Comparison of ENCODE assay signal across 17 cellular contexts in the genomic region with DNA sequence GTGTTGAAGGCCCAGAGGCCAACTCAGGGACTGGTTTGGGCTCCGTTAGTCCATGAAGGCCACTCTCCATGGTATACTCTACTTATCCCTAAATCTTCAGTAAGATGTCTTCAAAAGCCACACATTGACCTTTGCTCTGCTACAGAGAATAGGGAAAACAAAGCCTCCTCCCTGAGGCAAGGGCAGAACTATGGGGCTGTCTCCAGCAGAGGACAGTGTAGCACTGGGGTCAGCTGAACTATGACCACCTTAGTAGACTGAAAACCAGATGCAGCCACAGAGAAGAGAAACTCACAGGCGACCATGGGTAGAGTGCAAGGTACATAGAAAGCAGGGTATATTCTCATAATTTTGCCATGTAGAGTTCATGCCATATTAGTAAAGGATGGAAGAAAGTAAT.
DNase-seq lines count a peak whose midpoint lies in the region; ATAC-seq and TF ChIP-seq lines count a peak whose summit lies in the region.
"Had no signal": no experiment of that assay in that cellular context is flagged by ENCODE, and none has a peak within 500 bp of the region (broad histone marks: within the 10 kb centered on the region; RNA-seq: fewer than 3 reads in every experiment).

No MANE protein-coding gene starts in this region.

- H3K27ac ChIP-seq in H9 (ENCODE audit: insufficient read length, low read depth, low read length) = no peak overlapping the region
- no peak overlapping the region for H3K27ac ChIP-seq in WERI-Rb-1
- H3K27ac ChIP-seq in caudate nucleus (ENCODE audit: low read depth, low read length) = no peak overlapping the region
- H3K27ac ChIP-seq: left lung, PC-9, SJSA1 had no signal

- no peak overlapping the region for H2BK12ac ChIP-seq in H9 (ENCODE audit: insufficient read length, low read depth, low read length)

- H3K27me3 ChIP-seq in Caco-2 (replicated peaks; ENCODE audit: control insufficient read depth, insufficient read depth, low read length) (no peaks in the 10 kb centered on the region), H9 (ENCODE audit: insufficient read depth, low read length) (no peaks in the 10 kb centered on the region), WERI-Rb-1 (ENCODE audit: insufficient read depth, low read depth, severe bottlenecking) (no peaks in the 10 kb centered on the region)
- H3K27me3 ChIP-seq: left lung, SJSA1 had no signal

- H3K23ac ChIP-seq in H9 (ENCODE audit: insufficient read length, low read depth, low read length) = no peak overlapping the region

- H3K36me3 Mint-ChIP-seq in Caco-2 (ENCODE audit: insufficient read depth, unreplicated experiment) (no peaks in the 10 kb centered on the region), H9 (ENCODE audit: insufficient read depth in 1 of 3, low read depth in 3 of 3) (no peaks in the 10 kb centered on the region)

- H3K9ac ChIP-seq in H9 (ENCODE audit: extremely low read depth, insufficient read length, low read length) = no peak overlapping the region

- H3K79me1 ChIP-seq in H9 (ENCODE audit: insufficient read depth, low read depth, low read length, poor library complexity, severe bottlenecking) = no peaks in the 10 kb centered on the region

- no peak overlapping the region for H2AK5ac ChIP-seq in H9 (ENCODE audit: insufficient read length, low read length)

- CTCF ChIA-PET in Caco-2 (lab: Charles Lee) = no interaction called here

- H3K4me3 Mint-ChIP-seq in Caco-2 (ENCODE audit: unreplicated experiment) = no peak overlapping the region
- no peak overlapping the region for H3K4me3 Mint-ChIP-seq in H9
- H3K4me3 Mint-ChIP-seq: activated CD4-positive, alpha-beta T cell treated with anti-CD3 and anti-CD28 coated beads, Interleukin-2, amount 10 ng/mL, durations not matched to agents 24 days and 14 days had no signal

- no peak overlapping the region for H2BK120ac ChIP-seq in H9 (ENCODE audit: low read depth, low read length, poor library complexity, severe bottlenecking)

- no peak overlapping the region for H2BK15ac ChIP-seq in H9 (ENCODE audit: low read depth, low read length)

- H3K4ac ChIP-seq in H9 (ENCODE audit: low read depth, low read length) = no peak overlapping the region

- no peak overlapping the region for H3K4me2 ChIP-seq in H9 (ENCODE audit: insufficient read depth, insufficient read length, low read length)
- H3K4me2 ChIP-seq: PC-9 had no signal

- H4K8ac ChIP-seq in H9 (replicated peaks; ENCODE audit: insufficient read length, low read depth, low read length) = no peak overlapping the region

- WGBS in H9 (ENCODE audit: extremely low coverage, insufficient read length, low lambda C conversion rate) = no CpG with 5 or more reads among the region's 2 CpGs

- ATAC-seq in HG02759 (IDR thresholded peaks at IDR 0.05; ENCODE audit: unreplicated experiment) = no peak
- no peak for ATAC-seq in HG03139 (IDR thresholded peaks at IDR 0.05; ENCODE audit: unreplicated experiment)
- ATAC-seq: left lung had no signal

- TF ChIP-seq CTCF in Caco-2 (IDR thresholded peaks at IDR 0.05; ENCODE audit: insufficient read depth in 1 of 2, low read depth in 1 of 2, low read length in 1 of 2, severe bottlenecking in 1 of 2, unreplicated experiment in 1 of 2) (peak; percentile 25 to 47), H9 (conservative IDR thresholded peaks at IDR 0.05) (peak; percentile 52), WERI-Rb-1 (IDR thresholded peaks at IDR 0.05; ENCODE audit: low read depth, low read length) (0 out of 2 replicates have a peak, but pooled peaks have one; percentile 4)

- no peaks in the 10 kb centered on the region for H4K20me1 ChIP-seq in H9 (ENCODE audit: control insufficient read depth, insufficient read depth, insufficient read length)

- H3K27ac Mint-ChIP-seq in Caco-2 (ENCODE audit: unreplicated experiment) (no peak overlapping the region), H9 (no peak overlapping the region)
- H3K27ac Mint-ChIP-seq: activated CD4-positive, alpha-beta T cell treated with anti-CD3 and anti-CD28 coated beads, Interleukin-2, amount 10 ng/mL, durations not matched to agents 24 days and 14 days had no signal

- H3K4me3 ChIP-seq in Caco-2 (ENCODE audit: low read depth, low read length) (no peak overlapping the region), WERI-Rb-1 (ENCODE audit: low read depth, low read length) (no peak overlapping the region)
- H3K4me3 ChIP-seq: left lung, PC-9, SJSA1 had no signal

- H3K9me3 Mint-ChIP-seq in Caco-2 (ENCODE audit: unreplicated experiment) (peaks cover 11% of the 10 kb centered on the region), H9 (no peaks in the 10 kb centered on the region)
- H3K9me3 Mint-ChIP-seq: activated CD4-positive, alpha-beta T cell treated with anti-CD3 and anti-CD28 coated beads, Interleukin-2, amount 10 ng/mL, durations not matched to agents 24 days and 14 days had no signal

- H4K91ac ChIP-seq in H9 (ENCODE audit: insufficient read length, low read depth, low read length) = no peak overlapping the region

- no peak overlapping the region for H3K18ac ChIP-seq in H9 (ENCODE audit: insufficient read length, low read depth, low read length)

- no peak overlapping the region for H3T11ph ChIP-seq in H9 (ENCODE audit: low read length)

- POLR2A ChIA-PET in Caco-2 (lab: Charles Lee) = no interaction called here

- no peak overlapping the region for H3K14ac ChIP-seq in H9 (ENCODE audit: insufficient read depth, low read length)

- no peak overlapping the region for H4K5ac ChIP-seq in H9 (ENCODE audit: insufficient read length, low read depth, low read length)

- no peak overlapping the region for H2BK5ac ChIP-seq in H9 (ENCODE audit: insufficient read length, low read length)

- H3K27me3 Mint-ChIP-seq in Caco-2 (ENCODE audit: insufficient read depth, unreplicated experiment) = no peaks in the 10 kb centered on the region
- H3K27me3 Mint-ChIP-seq in H9 (ENCODE audit: low read depth) = no peaks in the 10 kb centered on the region
- H3K27me3 Mint-ChIP-seq: activated CD4-positive, alpha-beta T cell treated with anti-CD3 and anti-CD28 coated beads, Interleukin-2, amount 10 ng/mL, durations not matched to agents 24 days and 14 days had no signal

- no peaks in the 10 kb centered on the region for H3K23me2 ChIP-seq in H9 (ENCODE audit: insufficient read length, low read depth, low read length, poor library complexity, severe bottlenecking)

- H3K4me1 Mint-ChIP-seq in Caco-2 (ENCODE audit: low read depth, unreplicated experiment) (no peaks in the 10 kb centered on the region), H9 (no peaks in the 10 kb centered on the region)
- H3K4me1 Mint-ChIP-seq: activated CD4-positive, alpha-beta T cell treated with anti-CD3 and anti-CD28 coated beads, Interleukin-2, amount 10 ng/mL, durations not matched to agents 24 days and 14 days had no signal

- no peaks in the 10 kb centered on the region for H3K79me2 ChIP-seq in H9 (ENCODE audit: insufficient read depth, low read length)

- no peak overlapping the region for H3K56ac ChIP-seq in H9 (ENCODE audit: insufficient read length, low read depth, low read length)

- peak in 1 of 2 experiments; percentile 45 for DNase-seq in Caco-2
- peak; percentile 33 for DNase-seq in H9
- no peak for DNase-seq in WERI-Rb-1
- peak; percentile 38 for DNase-seq in iPS-NIHi7 (ENCODE audit: extremely low spot score)
- no peak for DNase-seq in caudate nucleus (lab: John Stamatoyannopoulos, UW)
- no peak for DNase-seq in kidney tubule cell (ENCODE audit: low spot score)
- DNase-seq: activated CD4-positive, alpha-beta T cell treated with anti-CD3 and anti-CD28 coated beads, Interleukin-2, amount 10 ng/mL, durations not matched to agents 24 days and 14 days; foreskin melanocyte; HCEC 1CT; Karpas-422; left lung; NCI-H1105 treated with DMSO at 0.1 percent for 48 hours; NCI-H526; PC-9 had no signal

- H3K4me1 ChIP-seq in Caco-2 (no peaks in the 10 kb centered on the region), H9 (ENCODE audit: insufficient read depth, low read length) (no peaks in the 10 kb centered on the region)
- H3K4me1 ChIP-seq: left lung, SJSA1 had no signal

- no peak overlapping the region for H2BK20ac ChIP-seq in H9 (ENCODE audit: low read depth, low read length, poor library complexity, severe bottlenecking)

- no peak overlapping the region for H2AFZ ChIP-seq in H9 (ENCODE audit: low read length)
- H2AFZ ChIP-seq: PC-9 had no signal

- H3K9me3 ChIP-seq in Caco-2 (no peaks in the 10 kb centered on the region), H9 (ENCODE audit: control insufficient read depth, low read depth, low read length) (no peaks in the 10 kb centered on the region), WERI-Rb-1 (ENCODE audit: severe bottlenecking) (no peaks in the 10 kb centered on the region)
- H3K9me3 ChIP-seq: left lung, SJSA1 had no signal

- no peaks in the 10 kb centered on the region for H3K36me3 ChIP-seq in Caco-2 (ENCODE audit: control insufficient read depth, insufficient read depth, low read length)
- H3K36me3 ChIP-seq in WERI-Rb-1 = no peaks in the 10 kb centered on the region
- H3K36me3 ChIP-seq: left lung, SJSA1 had no signal

- intact Hi-C loops in Caco-2 (cut with micrococcal nuclease; ENCODE audit: unreplicated experiment) = loop anchor here (1.0 kb wide), 3 partner anchors 250 to 353 kb away; no protein-coding TSS in a partner anchor

- no TSS peak for BruUV-seq in Caco-2 (replicated peaks; lab: Mats Ljungman, UMichigan)

Comparison
In these comparisons a context has a peak if more than half of its experiments do, and no peak if none do; other contexts are left out.
1. DNase-seq: peak in H9 (single experiment) and iPS-NIHi7 (single experiment); none in WERI-Rb-1 (single experiment), caudate nucleus (0 of 61) and kidney tubule cell (single experiment).
2. Peak in every context shown above with its lines, with median percentiles within 50 percentile points of each other: CTCF ChIP-seq.